In genomic region chr2:121478358-121478995, GRCh38 we compare ENCODE assay signal across 12 cellular contexts. TPM values are rescaled to one million over a fixed set of nuclear protein-coding genes. Genes with fewer than 3 reads are reported as not detected.
DNase-seq lines count a peak whose midpoint lies in the region; ATAC-seq, FAIRE-seq and TF ChIP-seq lines count a peak whose summit lies in the region.
"Not testable (repeated sequence)": the region's sequence is repeated elsewhere in the genome, so short reads cannot be mapped to it uniquely, and the experiment has no call there.
"Had no signal": no experiment of that assay in that cellular context is flagged by ENCODE, and none has a peak within 500 bp of the region (broad histone marks: within the 10 kb centered on the region; RNA-seq: fewer than 3 reads in every experiment).

No MANE protein-coding gene starts in this region.

- not testable (repeated sequence) for ATAC-seq in GM23338; IMR-90 (ENCODE audit: low read depth); GM12878; central memory CD8-positive, alpha-beta T cell (replicated peaks; ENCODE audit: extremely low read depth, poor library complexity, severe bottlenecking); HepG2

- H3K56ac ChIP-seq in IMR-90 (ENCODE audit: extremely low read depth, insufficient read depth, low read length) = not testable (repeated sequence)

- dilution Hi-C loops in IMR-90 (cut with HindIII; ENCODE audit: low sequenced_read_pairs, unreplicated experiment) = not testable (repeated sequence)

- not testable (repeated sequence) for H3K36me3 Mint-ChIP-seq in GM23338 (ENCODE audit: low read depth)
- H3K36me3 Mint-ChIP-seq in central memory CD8-positive, alpha-beta T cell (ENCODE audit: insufficient read depth) = peaks cover 14% of the 10 kb centered on the region

- RAD21 ChIA-PET in GM12878 (lab: Charles Lee; ENCODE audit: unreplicated experiment) = not testable (repeated sequence)

- TF ChIP-seq EP300 in GM12878 (IDR thresholded peaks at IDR 0.05; ENCODE audit: borderline replicate concordance in 1 of 2, control insufficient read depth in 1 of 2, low read depth in 2 of 2, low read length in 2 of 2); HepG2 (IDR thresholded peaks at IDR 0.05; ENCODE audit: low read depth in 2 of 2, low read length in 2 of 2); HepG2 (CRISPR knock-in tag; IDR thresholded peaks at IDR 0.05; ENCODE audit: borderline replicate concordance): not testable (repeated sequence)

- not testable (repeated sequence) for H2AFZ ChIP-seq in GM23338; IMR-90 (replicated peaks; ENCODE audit: low read length, poor library complexity); GM12878 (ENCODE audit: control insufficient read depth, low read depth, low read length); HepG2 (ENCODE audit: low read length); trophoblast cell (ENCODE audit: insufficient read depth, low read length, poor library complexity)

- peak overlapping the region in 1 of 2 experiments; percentile 13; a peak in 1 of 4 replicates for H4K8ac ChIP-seq in IMR-90 (ENCODE audit: low read depth in 2 of 2, low read length in 2 of 2)
- not testable (repeated sequence) for H4K8ac ChIP-seq in trophoblast cell (ENCODE audit: low read depth, low read length)

- H4K91ac ChIP-seq in IMR-90 (ENCODE audit: insufficient read depth, low read depth, low read length); trophoblast cell (ENCODE audit: low read depth, low read length): not testable (repeated sequence)

- H3K9me3 Mint-ChIP-seq in GM23338; central memory CD8-positive, alpha-beta T cell: not testable (repeated sequence)

- intact Hi-C loops in IMR-90 (cut with micrococcal nuclease); GM12878 (cut with micrococcal nuclease; ENCODE audit: unreplicated experiment): not testable (repeated sequence)
- intact Hi-C loops in HepG2 (cut with micrococcal nuclease; ENCODE audit: unreplicated experiment) = loop anchor here (5.0 kb wide), 1 partner anchor 76 kb away; no protein-coding TSS in a partner anchor

- peak overlapping the region; percentile 45; the same call in 1 of the 2 replicates for H2AK5ac ChIP-seq in IMR-90 (ENCODE audit: low read depth, low read length)
- not testable (repeated sequence) for H2AK5ac ChIP-seq in trophoblast cell (ENCODE audit: low read length)

- H3F3A ChIP-seq in GM23338 (replicated peaks; ENCODE audit: low read depth) = not testable (repeated sequence)

- not testable (repeated sequence) for TF ChIP-seq CTCF in GM23338 (conservative IDR thresholded peaks at IDR 0.05; ENCODE audit: low read depth in 2 of 2); IMR-90 (conservative IDR thresholded peaks at IDR 0.05; ENCODE audit: low read depth, low read length); GM12878 (IDR thresholded peaks at IDR 0.05 in 2 of 3, conservative IDR thresholded peaks at IDR 0.05 in 1 of 3; ENCODE audit: control insufficient read depth in 2 of 3, extremely low read depth in 1 of 3, insufficient read depth in 1 of 3, low read depth in 3 of 3, low read length in 3 of 3); HepG2 (CRISPR knock-in tag; IDR thresholded peaks at IDR 0.05)

- not testable (repeated sequence) for H4K20me1 ChIP-seq in GM23338 (replicated peaks; ENCODE audit: insufficient read depth); GM12878 (ENCODE audit: control insufficient read depth, insufficient read depth); HepG2 (ENCODE audit: insufficient read depth, low read length)
- peaks cover 30% of the 10 kb centered on the region for H4K20me1 ChIP-seq in IMR-90 (ENCODE audit: insufficient read depth, low read length)

- peak overlapping the region; percentile 24; the same call in 1 of the 2 replicates for H4K5ac ChIP-seq in IMR-90 (ENCODE audit: low read depth, low read length)

- not testable (repeated sequence) for H2BK20ac ChIP-seq in IMR-90 (ENCODE audit: low read depth, low read length)

- SMC1A ChIA-PET in GM12878 (lab: Charles Lee; ENCODE audit: uncharacterized antibody, unreplicated experiment) = not testable (repeated sequence)

- not testable (repeated sequence) for H3K27ac ChIP-seq in GM23338 (ENCODE audit: low read depth); GM12878 (ENCODE audit: control insufficient read depth, insufficient read depth); HepG2 (ENCODE audit: extremely low read length, insufficient read depth, low read length); trophoblast cell (ENCODE audit: low read depth, low read length)
- peak overlapping the region; percentile 52; the same call in 1 of the 2 replicates for H3K27ac ChIP-seq in IMR-90 (ENCODE audit: insufficient read depth, low read length)

- peak overlapping the region; percentile 12; the same call in 1 of the 2 replicates for H3K27ac Mint-ChIP-seq in GM23338
- peak overlapping the region; percentile 84 for H3K27ac Mint-ChIP-seq in central memory CD8-positive, alpha-beta T cell (ENCODE audit: low read depth)

- H2BK15ac ChIP-seq in IMR-90 (ENCODE audit: low read depth, low read length) = not testable (repeated sequence)

- not testable (repeated sequence) for H3K4me3 ChIP-seq in GM23338; IMR-90 (ENCODE audit: insufficient read depth, low read depth, low read length); GM12878; HepG2 (replicated peaks in 1 of 3; ENCODE audit: insufficient read depth in 1 of 3, low read depth in 2 of 3, low read length in 3 of 3)
- peak overlapping the region; percentile 63 for H3K4me3 ChIP-seq in trophoblast cell (ENCODE audit: low read depth, low read length)

- H3K36me3 ChIP-seq in GM23338 (ENCODE audit: insufficient read depth); IMR-90 (ENCODE audit: control insufficient read depth, insufficient read depth, low read length); GM12878 (ENCODE audit: control insufficient read depth in 2 of 2, insufficient read depth in 2 of 2, low read length in 1 of 2); trophoblast cell (ENCODE audit: control insufficient read depth in 1 of 2, insufficient read depth in 2 of 2, low read length in 2 of 2): not testable (repeated sequence)
- H3K36me3 ChIP-seq in HepG2 (replicated peaks in 1 of 2; ENCODE audit: control insufficient read depth in 1 of 2, insufficient read depth in 2 of 2, low read length in 2 of 2) = peaks cover 6 to 18% of the 10 kb centered on the region in 2 experiments; a peak in 4 of 5 replicates

- peaks cover 26% of the 10 kb centered on the region for H3K9me1 ChIP-seq in IMR-90 (ENCODE audit: insufficient read depth, low read length)

- not testable (repeated sequence) for H3K4me3 Mint-ChIP-seq in GM23338
- peak overlapping the region; percentile 25 for H3K4me3 Mint-ChIP-seq in central memory CD8-positive, alpha-beta T cell

- H3K9me2 ChIP-seq in GM23338 (ENCODE audit: insufficient read depth) = not testable (repeated sequence)

- H3K79me1 ChIP-seq in IMR-90 (ENCODE audit: low read depth in 1 of 2, low read length in 2 of 2) = peaks cover 37 to 68% of the 10 kb centered on the region in 2 experiments
- not testable (repeated sequence) for H3K79me1 ChIP-seq in trophoblast cell (ENCODE audit: low read length)

- peaks cover 28% of the 10 kb centered on the region for H3K4me1 Mint-ChIP-seq in GM23338
- H3K4me1 Mint-ChIP-seq in central memory CD8-positive, alpha-beta T cell = peaks cover 45% of the 10 kb centered on the region

- H3K4me1 ChIP-seq in GM23338 (ENCODE audit: insufficient read depth) (peaks cover 10% of the 10 kb centered on the region), IMR-90 (ENCODE audit: control insufficient read depth, insufficient read depth, low read length) (peaks cover 28% of the 10 kb centered on the region), HepG2 (ENCODE audit: insufficient read depth, low read length) (peaks cover 14% of the 10 kb centered on the region)
- not testable (repeated sequence) for H3K4me1 ChIP-seq in GM12878 (ENCODE audit: control insufficient read depth, insufficient read depth, low read length); trophoblast cell (ENCODE audit: control insufficient read depth in 1 of 2, insufficient read depth in 2 of 2, low read length in 2 of 2)

- FAIRE-seq in GM12878 (lab: Jason Lieb, UNC) = peak; percentile 85
- peak; percentile 72 for FAIRE-seq in HepG2 (lab: Jason Lieb, UNC)

- H2BK5ac ChIP-seq in IMR-90 (ENCODE audit: low read depth, low read length, poor library complexity, severe bottlenecking) = peak overlapping the region; percentile 86
- H2BK5ac ChIP-seq in trophoblast cell (ENCODE audit: low read depth, low read length, poor library complexity) = not testable (repeated sequence)

- peaks cover 20% of the 10 kb centered on the region for H3K79me2 ChIP-seq in GM23338 (replicated peaks; ENCODE audit: insufficient read depth)
- not testable (repeated sequence) for H3K79me2 ChIP-seq in GM12878 (ENCODE audit: control insufficient read depth, insufficient read depth, low read length); trophoblast cell (ENCODE audit: control insufficient read depth, insufficient read depth, low read length, poor library complexity)
- H3K79me2 ChIP-seq in HepG2 (ENCODE audit: insufficient read depth, low read length) = peaks cover 12% of the 10 kb centered on the region

- H3K23ac ChIP-seq in IMR-90 (ENCODE audit: low read depth, low read length); trophoblast cell (ENCODE audit: low read length): not testable (repeated sequence)

- not testable (repeated sequence) for H4K12ac ChIP-seq in trophoblast cell (ENCODE audit: low read depth, low read length)

- H3K27me3 ChIP-seq in GM23338 (ENCODE audit: insufficient read depth); IMR-90 (ENCODE audit: control insufficient read depth, insufficient read depth, low read length); GM12878 (replicated peaks in 1 of 2; ENCODE audit: control insufficient read depth in 2 of 2, insufficient read depth in 2 of 2, low read length in 1 of 2); HepG2 (ENCODE audit: control insufficient read depth in 1 of 2, insufficient read depth in 2 of 2, low read length in 2 of 2); trophoblast cell (ENCODE audit: insufficient read depth, low read length): not testable (repeated sequence)

- CTCF ChIA-PET in IMR-90 (lab: Yijun Ruan, JAX); HepG2 (lab: Yijun Ruan, JAX; ENCODE audit: low intra/inter-chr PET ratio, low total read pairs): not testable (repeated sequence)
- CTCF ChIA-PET in GM12878 (lab: Yijun Ruan, JAX) = interaction anchor here (0.6 kb wide), 1 partner anchor 187 kb away, joined by 4 read pairs; no protein-coding TSS in a partner anchor

- TF ChIP-seq RAD21 in IMR-90 (IDR thresholded peaks at IDR 0.05; ENCODE audit: low read length); GM12878 (IDR thresholded peaks at IDR 0.05; ENCODE audit: insufficient read depth, low read depth, low read length); HepG2 (CRISPR knock-in tag; IDR thresholded peaks at IDR 0.05): not testable (repeated sequence)

- DNase-seq in GM23338 (ENCODE audit: low spot score); IMR-90; GM12878 (ENCODE audit: low read depth, low spot score); central memory CD8-positive, alpha-beta T cell (ENCODE audit: low spot score in 2 of 2); HepG2 (ENCODE audit: low spot score): not testable (repeated sequence)
- peak in 1 of 2 donors; percentile 26 for DNase-seq in trophoblast cell

- TF ChIP-seq POLR2A in IMR-90 (IDR thresholded peaks at IDR 0.05; ENCODE audit: low read depth, low read length); GM12878 (IDR thresholded peaks at IDR 0.05; ENCODE audit: low read depth, low read length); HepG2 (IDR thresholded peaks at IDR 0.05; ENCODE audit: insufficient read depth in 1 of 2, low read depth in 2 of 2, low read length in 2 of 2): not testable (repeated sequence)

- not testable (repeated sequence) for H2BK12ac ChIP-seq in trophoblast cell (ENCODE audit: low read length)

- not testable (repeated sequence) for BruUV-seq in IMR-90 (replicated peaks; lab: Mats Ljungman, UMichigan); GM12878 (replicated peaks; lab: Mats Ljungman, UMichigan); HepG2 (replicated peaks; lab: Mats Ljungman, UMichigan)

- H3K14ac ChIP-seq in IMR-90 (replicated peaks; ENCODE audit: low read depth, low read length); trophoblast cell (ENCODE audit: low read length): not testable (repeated sequence)

- not testable (repeated sequence) for H3K4me2 ChIP-seq in GM23338; IMR-90 (ENCODE audit: low read depth, low read length); GM12878 (ENCODE audit: control insufficient read depth, insufficient read depth); HepG2 (ENCODE audit: low read depth, low read length); trophoblast cell (ENCODE audit: low read length)

- WGBS in IMR-90 (ENCODE audit: extremely low coverage in 2 of 2, insufficient read length in 1 of 2), 2 experiments = no CpG with 5 or more reads among the region's 7 CpGs
- WGBS in GM12878 (ENCODE audit: insufficient coverage, insufficient replicate concordance, low lambda C conversion rate, missing lambda C conversion rate) = 93% methylated on average over 7 of the region's 7 CpGs
- WGBS in HepG2 (ENCODE audit: low lambda C conversion rate) = 98% methylated on average over 5 of the region's 7 CpGs
- no CpG with 5 or more reads among the region's 7 CpGs for WGBS in trophoblast cell (ENCODE audit: extremely low coverage, insufficient coverage, insufficient read length)

- H3K9ac ChIP-seq in IMR-90 (ENCODE audit: low read depth, low read length); GM12878 (ENCODE audit: control insufficient read depth, insufficient read depth, low read length); HepG2 (ENCODE audit: insufficient read depth, low read depth, low read length); trophoblast cell (ENCODE audit: low read length): not testable (repeated sequence)

- H3K4ac ChIP-seq in IMR-90 (ENCODE audit: low read depth, low read length) = peak overlapping the region; percentile 68; the same call in 1 of the 2 replicates
- H3K4ac ChIP-seq in trophoblast cell (ENCODE audit: low read depth, low read length) = not testable (repeated sequence)

- not testable (repeated sequence) for H2BK120ac ChIP-seq in IMR-90 (ENCODE audit: low read depth, low read length); trophoblast cell (ENCODE audit: insufficient read depth, low read length, poor library complexity)

- in situ Hi-C loops in IMR-90 (cut with MboI; ENCODE audit: low sequenced_read_pairs); GM12878 (cut with MboI); HepG2 (cut with HindIII; ENCODE audit: extremely low pct_ligation_motif_present, low pct_unique_long_range_greater_than_20kb): not testable (repeated sequence)

- not testable (repeated sequence) for H3K18ac ChIP-seq in IMR-90 (ENCODE audit: low read depth, low read length)
- H3K18ac ChIP-seq in trophoblast cell (ENCODE audit: low read length) = peak overlapping the region; percentile 13

- not testable (repeated sequence) for H3K27me3 Mint-ChIP-seq in GM23338 (ENCODE audit: insufficient read depth, low read depth, poor library complexity); central memory CD8-positive, alpha-beta T cell

- POLR2A ChIA-PET in IMR-90 (lab: Charles Lee; ENCODE audit: unreplicated experiment); GM12878 (lab: Charles Lee); HepG2 (lab: Yijun Ruan, JAX): not testable (repeated sequence)

- not testable (repeated sequence) for H2AK9ac ChIP-seq in IMR-90 (replicated peaks; ENCODE audit: low read depth, low read length, poor library complexity)

- not testable (repeated sequence) for H3K9me3 ChIP-seq in IMR-90 (ENCODE audit: control insufficient read depth, insufficient read depth, low read length); GM12878 (replicated peaks; ENCODE audit: control insufficient read depth, insufficient read depth, low read length); HepG2 (ENCODE audit: low read length); trophoblast cell (ENCODE audit: insufficient read depth, low read depth, low read length)

RNA-seq across cellular contexts. Expression of gene RNU4ATAC, which starts 52.2 kb away (rescaled TPM):
- total RNA-seq in GM23338 (2014; rRNA removed; shearing (Covaris generic)) = not detected in 2 replicates
- polyA plus RNA-seq in GM23338 (2016; fragmentation: Nextera tagmentation; extraction: Ambion mirVana) (9.5 TPM in 1 of 2 replicates, not detected in the other), IMR-90 (2012; rRNA removed) (not detected in 2 replicates), GM12878 (2011; rRNA removed) (not detected in 2 replicates), GM12878 (2014; fragmentation: Illumina TruSeq; extraction: Trizol) (not detected in 2 replicates), GM12878 (2014; fragmentation: Nextera tagmentation; extraction: Ambion mirVana) (not detected), GM12878 (2014; rRNA removed) (not detected in 2 replicates), GM12878 (2016; fragmentation: Nextera tagmentation; extraction: Ambion mirVana) (1 to 10 TPM in 1 of 2 experiments, not detected in 1; 6.6 TPM), HepG2 (2011; rRNA removed) (not detected in 2 replicates)
- total RNA-seq in IMR-90 (2012; rRNA removed) (under 0.01 TPM in 2 replicates), GM12878 (2014; rRNA removed) (not detected in 2 replicates), GM12878 (2014; rRNA removed; fragmentation: Illumina TruSeq; extraction: Trizol) (not detected in 2 replicates), GM12878 (2021) (not detected in 2 replicates), HepG2 (2016; rRNA removed; fragmentation: Illumina TruSeq; extraction: Trizol) (71.4 TPM in 1 of 2 replicates, not detected in the other)
- not detected in 2 replicates for polyA plus RNA-seq in IMR-90 (2012; cell fraction: cytosol; rRNA removed)
- not detected in 2 replicates for polyA plus RNA-seq in IMR-90 (2012; cell fraction: nucleus; rRNA removed; ENCODE audit: low replicate concordance)
- not detected in 2 replicates for total RNA-seq in GM12878 (2013; cell fraction: nucleolus; rRNA removed)
- polyA plus RNA-seq in GM12878 (2011; ENCODE audit: low read depth) = not detected
- not detected in 2 replicates for polyA plus RNA-seq in GM12878 (2011; cell fraction: cytosol; rRNA removed)
- polyA plus RNA-seq in GM12878 (2011; cell fraction: nucleus; rRNA removed) = not detected in 2 replicates
- not detected in 2 replicates for polyA plus RNA-seq in GM12878 (2012)
- polyA minus RNA-seq in GM12878 (2011; rRNA and poly(A)+ RNA removed) = under 0.01 and 5,859 TPM in 2 replicates
- 3,416 and 4,512 TPM in 2 replicates for polyA minus RNA-seq in GM12878 (2011; cell fraction: cytosol; rRNA and poly(A)+ RNA removed)
- polyA minus RNA-seq in GM12878 (2011; cell fraction: nucleus; rRNA and poly(A)+ RNA removed) = under 0.01 TPM in 2 replicates
- total RNA-seq in HepG2 (2016; cell fraction: cytosol; rRNA removed; fragmentation: Illumina TruSeq; extraction: Trizol; ENCODE audit: low read depth) = 442 and 693 TPM in 2 replicates
- total RNA-seq in HepG2 (2016; cell fraction: insoluble cytoplasmic fraction; rRNA removed; fragmentation: Illumina TruSeq; extraction: Trizol) = 77.2 and 91.6 TPM in 2 replicates
- total RNA-seq in HepG2 (2016; cell fraction: membrane; rRNA removed; fragmentation: Illumina TruSeq; extraction: Trizol) = 112 TPM in 1 of 2 replicates, not detected in the other
- 335 and 346 TPM in 2 replicates for total RNA-seq in HepG2 (2016; cell fraction: nucleus; rRNA removed; fragmentation: Illumina TruSeq; extraction: Trizol)
- not detected in 2 replicates for polyA plus RNA-seq in HepG2 (2011; cell fraction: cytosol; rRNA removed)
- not detected in 2 replicates for polyA plus RNA-seq in HepG2 (2011; cell fraction: nucleus; rRNA removed)
- polyA plus RNA-seq in HepG2 (2012) = not detected in 2 replicates
- not detected in 2 replicates for polyA plus RNA-seq in HepG2 (2016; cell fraction: cytosol; fragmentation: Illumina TruSeq; extraction: Trizol; ENCODE audit: low read depth)
- not detected in 2 replicates for polyA plus RNA-seq in HepG2 (2016; cell fraction: insoluble cytoplasmic fraction; fragmentation: Illumina TruSeq; extraction: Trizol; ENCODE audit: low read depth)
- polyA plus RNA-seq in HepG2 (2016; cell fraction: membrane; fragmentation: Illumina TruSeq; extraction: Trizol; ENCODE audit: low read depth) = not detected in 2 replicates
- not detected in 2 replicates for polyA plus RNA-seq in HepG2 (2016; cell fraction: nucleus; fragmentation: Illumina TruSeq; extraction: Trizol; ENCODE audit: insufficient read depth, low read depth)
- polyA minus RNA-seq in HepG2 (2011; rRNA and poly(A)+ RNA removed; ENCODE audit: low replicate concordance) = under 0.01 TPM in 2 replicates
- 3,899 and 4,055 TPM in 2 replicates for polyA minus RNA-seq in HepG2 (2011; cell fraction: cytosol; rRNA and poly(A)+ RNA removed)
- polyA minus RNA-seq in HepG2 (2011; cell fraction: nucleus; rRNA and poly(A)+ RNA removed) = under 0.01 TPM in 2 replicates
- not detected in 2 replicates for polyA plus RNA-seq in trophoblast cell (2013)
- total RNA-seq: CD4-positive, CD25-positive, alpha-beta regulatory T cell; CD8-positive, alpha-beta memory T cell; G401; H4; HFFc6; HT1080 had no signal
- polyA plus RNA-seq: CD4-positive, CD25-positive, alpha-beta regulatory T cell; CD8-positive, alpha-beta memory T cell had no signal
